23 cellular contexts compared by ENCODE assay signal in genomic region chr6:125175459-125175858, GRCh38.
"Had no signal": no experiment of that assay in that cellular context is flagged by ENCODE, and none has a peak within 500 bp of the region (broad histone marks: within the 10 kb centered on the region; RNA-seq: fewer than 3 reads in every experiment).

No MANE protein-coding gene starts in this region.

- H3K9me3 Mint-ChIP-seq: dendritic cell treated with granulocyte-macrophage colony-stimulating factor and Interleukin-4, amounts not matched to agents 40 ng/mL and 50 ng/mL, for 4 days; effector memory CD8-positive, alpha-beta T cell; endodermal cell; naive thymus-derived CD4-positive, alpha-beta T cell had no signal

- H3K4me1 Mint-ChIP-seq: naive thymus-derived CD4-positive, alpha-beta T cell had no signal

- H3K27me3 Mint-ChIP-seq: dendritic cell treated with granulocyte-macrophage colony-stimulating factor and Interleukin-4, amounts not matched to agents 40 ng/mL and 50 ng/mL, for 4 days had no signal

- H3K4me3 Mint-ChIP-seq: dendritic cell treated with granulocyte-macrophage colony-stimulating factor and Interleukin-4, amounts not matched to agents 40 ng/mL and 50 ng/mL, for 4 days; effector memory CD8-positive, alpha-beta T cell; endodermal cell; naive thymus-derived CD4-positive, alpha-beta T cell had no signal

- H3K36me3 Mint-ChIP-seq: naive thymus-derived CD4-positive, alpha-beta T cell had no signal

- H3K27ac Mint-ChIP-seq: dendritic cell treated with granulocyte-macrophage colony-stimulating factor and Interleukin-4, amounts not matched to agents 40 ng/mL and 50 ng/mL, for 4 days; effector memory CD8-positive, alpha-beta T cell; endodermal cell; naive thymus-derived CD4-positive, alpha-beta T cell had no signal

- H3K27ac ChIP-seq: colonic mucosa, epithelial cell of prostate, heart right ventricle, left lung, lower lobe of right lung had no signal

- DNase-seq: colonic mucosa; cortex of kidney; effector CD8-positive, alpha-beta T cell; effector memory CD8-positive, alpha-beta T cell; endodermal cell; erythroblast; esophagus squamous epithelium; foreskin fibroblast; foreskin melanocyte; gastrocnemius medialis; glutamatergic neuron; head of caudate nucleus; heart right ventricle; hippocampal formation; left cardiac atrium; left lung; left ventricle myocardium superior; lower lobe of right lung; mesenchymal stem cell; midbrain; naive thymus-derived CD4-positive, alpha-beta T cell had no signal
